In the genomic region with DNA sequence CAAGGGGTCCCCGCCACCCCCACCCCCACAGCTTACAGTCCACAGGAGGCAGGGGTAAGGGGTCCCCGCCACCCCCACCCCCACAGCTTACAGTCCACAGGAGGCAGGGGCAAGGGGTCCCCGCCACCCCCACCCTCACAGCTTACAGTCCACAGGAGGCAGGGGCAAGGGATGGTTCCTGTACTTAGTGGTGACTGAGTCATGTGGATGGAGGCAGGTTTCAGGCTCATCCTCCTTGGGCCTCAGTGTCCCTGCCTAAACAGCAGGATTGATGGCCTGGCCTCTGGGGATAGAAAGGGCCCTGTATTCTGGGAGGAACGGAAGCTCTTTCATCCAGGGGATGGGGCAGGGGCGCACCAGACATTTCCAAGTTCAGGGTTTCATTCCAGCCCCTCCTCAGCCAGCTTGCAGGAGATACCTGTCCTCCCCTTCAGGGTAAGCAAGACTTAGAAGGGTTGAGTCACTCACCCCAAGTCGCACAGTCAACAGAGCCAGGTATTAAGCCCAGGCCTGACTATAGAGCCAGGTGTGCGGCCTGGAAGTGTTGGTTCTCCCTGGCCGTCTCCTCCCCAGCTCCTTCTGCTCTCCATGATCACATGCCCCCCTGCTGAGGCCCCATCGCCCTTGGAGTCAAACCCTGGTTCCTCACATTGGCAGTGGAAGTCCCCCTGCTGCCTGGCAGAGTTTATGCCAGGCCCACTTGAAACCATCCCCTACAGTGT, we compare ENCODE assay signal across 16 cellular contexts. TPM values are rescaled to one million over a fixed set of nuclear protein-coding genes. Genes with fewer than 3 reads are reported as not detected.
DNase-seq lines count a peak whose midpoint lies in the region; ATAC-seq and TF ChIP-seq lines count a peak whose summit lies in the region.
"Had no signal": no experiment of that assay in that cellular context is flagged by ENCODE, and none has a peak within 500 bp of the region (broad histone marks: within the 10 kb centered on the region; RNA-seq: fewer than 3 reads in every experiment).

No MANE protein-coding gene starts in this region.

- H3K4me2 ChIP-seq in mammary epithelial cell (ENCODE audit: insufficient read depth, low read depth, low read length) = no peak overlapping the region

- H2AFZ ChIP-seq in mammary epithelial cell (ENCODE audit: low read depth, low read length) = no peak overlapping the region

- no peak overlapping the region for H3K9ac ChIP-seq in mammary epithelial cell (ENCODE audit: insufficient read depth, low read length)

- POLR2A ChIA-PET in MCF 10A (lab: Yijun Ruan, JAX) = interaction anchor here (1.1 to 1.4 kb wide), 3 partner anchors 7 to 11 kb away, joined by 3 to 4 read pairs (median 4); no protein-coding TSS in a partner anchor
- POLR2A ChIA-PET in activated CD4-positive, alpha-beta memory T cell treated with anti-CD3 and anti-CD28 coated beads for 36 hours (lab: Charles Lee) = interaction anchor here (0.9 to 9.4 kb wide), 5 partner anchors 10 to 144 kb away, joined by 3 to 116 read pairs (median 11); a partner anchor contains a TSS

- H3K27ac ChIP-seq in mammary epithelial cell (ENCODE audit: insufficient read depth, low read depth, low read length) = no peak overlapping the region
- H3K27ac ChIP-seq: body of pancreas, VCaP had no signal

- H3K4me3 ChIP-seq in mammary epithelial cell (replicated peaks in 1 of 3; ENCODE audit: insufficient read depth in 1 of 3, low read depth in 2 of 3, low read length in 3 of 3) = no peak overlapping the region
- H3K4me3 ChIP-seq: body of pancreas, HAP-1, K562 had no signal

- H3K36me3 ChIP-seq in mammary epithelial cell (ENCODE audit: insufficient read depth, low read length) = peaks cover 4% of the 10 kb centered on the region

- dilution Hi-C loops in mammary epithelial cell (cut with HindIII; ENCODE audit: low sequenced_read_pairs) = no loop called here

- peak overlapping the region; percentile 23 for H3K27ac Mint-ChIP-seq in MCF 10A (ENCODE audit: low read depth, unreplicated experiment)
- H3K27ac Mint-ChIP-seq in activated CD4-positive, alpha-beta memory T cell treated with anti-CD3 and anti-CD28 coated beads for 36 hours = peak overlapping the region; percentile 88
- peak overlapping the region; percentile 87 to 96 for H3K27ac Mint-ChIP-seq in stimulated activated naive CD8-positive, alpha-beta T cell treated with anti-CD3 and anti-CD28 coated beads, Interleukin-15, amount 100 ng/mL, for 72 hours
- no peak overlapping the region for H3K27ac Mint-ChIP-seq in chondrocyte (ENCODE audit: unreplicated experiment)

- CTCF ChIA-PET in MCF 10A (lab: Yijun Ruan, JAX) = interaction anchor here (0.6 to 6.4 kb wide), 6 partner anchors 10 to 248 kb away, joined by 3 to 57 read pairs (median 4); no protein-coding TSS in a partner anchor
- CTCF ChIA-PET in mammary epithelial cell (lab: Charles Lee; ENCODE audit: low non-redundant PET) = no interaction called here
- CTCF ChIA-PET in activated CD4-positive, alpha-beta memory T cell treated with anti-CD3 and anti-CD28 coated beads for 36 hours (lab: Charles Lee) = interaction anchor here (0.6 to 20.5 kb wide), 14 partner anchors 10 to 177 kb away, joined by 3 to 1220 read pairs (median 6); a partner anchor contains a TSS

- peaks cover 32% of the 10 kb centered on the region for H3K4me1 ChIP-seq in mammary epithelial cell (ENCODE audit: insufficient read depth, low read length)
- H3K4me1 ChIP-seq: HAP-1 had no signal

- intact Hi-C loops in MCF 10A (cut with micrococcal nuclease) (no loop called here), mammary epithelial cell (cut with micrococcal nuclease) (no loop called here)
- intact Hi-C loops in activated CD4-positive, alpha-beta memory T cell treated with anti-CD3 and anti-CD28 coated beads for 36 hours (cut with micrococcal nuclease) = no loop called here

- 81% methylated on average over 6 of the region's 9 CpGs for WGBS in mammary epithelial cell (ENCODE audit: low coverage, missing lambda C conversion rate)

- no peaks in the 10 kb centered on the region for H3K27me3 ChIP-seq in mammary epithelial cell (ENCODE audit: insufficient read depth, low read length)
- H3K27me3 ChIP-seq: body of pancreas had no signal

- no peaks in the 10 kb centered on the region for H4K20me1 ChIP-seq in mammary epithelial cell (ENCODE audit: insufficient read depth, low read length)

- H3K36me3 Mint-ChIP-seq in MCF 10A (ENCODE audit: insufficient read depth, unreplicated experiment) (peaks cover 13% of the 10 kb centered on the region), chondrocyte (ENCODE audit: low read depth) (peaks cover 4% of the 10 kb centered on the region)
- peaks cover 41% of the 10 kb centered on the region for H3K36me3 Mint-ChIP-seq in activated CD4-positive, alpha-beta memory T cell treated with anti-CD3 and anti-CD28 coated beads for 36 hours

- TF ChIP-seq CTCF in MCF 10A (IDR thresholded peaks at IDR 0.05; ENCODE audit: unreplicated experiment) = no peak
- TF ChIP-seq CTCF in mammary epithelial cell (conservative IDR thresholded peaks at IDR 0.05 in 1 of 2, IDR thresholded peaks at IDR 0.05 in 1 of 2; ENCODE audit: extremely low read depth in 1 of 2, insufficient read depth in 1 of 2, low read depth in 1 of 2, low read length in 2 of 2) = no peak
- TF ChIP-seq CTCF in chondrocyte (IDR thresholded peaks at IDR 0.05) = no peak

- H3K9me3 Mint-ChIP-seq in MCF 10A (ENCODE audit: unreplicated experiment) (no peaks in the 10 kb centered on the region), chondrocyte (ENCODE audit: low read depth) (no peaks in the 10 kb centered on the region)
- H3K9me3 Mint-ChIP-seq in activated CD4-positive, alpha-beta memory T cell treated with anti-CD3 and anti-CD28 coated beads for 36 hours = no peaks in the 10 kb centered on the region
- no peaks in the 10 kb centered on the region for H3K9me3 Mint-ChIP-seq in stimulated activated naive CD8-positive, alpha-beta T cell treated with anti-CD3 and anti-CD28 coated beads, Interleukin-15, amount 100 ng/mL, for 72 hours

- H3K27me3 Mint-ChIP-seq in MCF 10A (ENCODE audit: insufficient read depth, unreplicated experiment) = no peaks in the 10 kb centered on the region
- no peaks in the 10 kb centered on the region for H3K27me3 Mint-ChIP-seq in activated CD4-positive, alpha-beta memory T cell treated with anti-CD3 and anti-CD28 coated beads for 36 hours
- no peaks in the 10 kb centered on the region for H3K27me3 Mint-ChIP-seq in stimulated activated naive CD8-positive, alpha-beta T cell treated with anti-CD3 and anti-CD28 coated beads, Interleukin-15, amount 100 ng/mL, for 72 hours
- H3K27me3 Mint-ChIP-seq in chondrocyte (ENCODE audit: low read depth) = no peaks in the 10 kb centered on the region

- ATAC-seq in esophagus mucosa = peak; percentile 58
- ATAC-seq in stimulated activated naive CD8-positive, alpha-beta T cell treated with anti-CD3 and anti-CD28 coated beads, Interleukin-15, amount 100 ng/mL, for 72 hours = peak; percentile 37
- ATAC-seq in GM19463 (IDR thresholded peaks at IDR 0.05; ENCODE audit: unreplicated experiment) = no peak
- ATAC-seq: body of pancreas had no signal

- in situ Hi-C loops in mammary epithelial cell (cut with MboI; ENCODE audit: low sequenced_read_pairs in 2 of 2) = no loop called here

- peaks cover 86% of the 10 kb centered on the region for H3K79me2 ChIP-seq in mammary epithelial cell (ENCODE audit: insufficient read depth, low read length)

- H3K4me1 Mint-ChIP-seq in MCF 10A (ENCODE audit: insufficient read depth, unreplicated experiment) = peaks cover 33% of the 10 kb centered on the region
- H3K4me1 Mint-ChIP-seq in activated CD4-positive, alpha-beta memory T cell treated with anti-CD3 and anti-CD28 coated beads for 36 hours (ENCODE audit: low read depth) = peaks cover 90% of the 10 kb centered on the region
- peaks cover 96% of the 10 kb centered on the region for H3K4me1 Mint-ChIP-seq in stimulated activated naive CD8-positive, alpha-beta T cell treated with anti-CD3 and anti-CD28 coated beads, Interleukin-15, amount 100 ng/mL, for 72 hours
- peaks cover 35% of the 10 kb centered on the region for H3K4me1 Mint-ChIP-seq in chondrocyte (ENCODE audit: low read depth)

- DNase-seq in MCF 10A (ENCODE audit: unreplicated experiment) = no peak
- no peak for DNase-seq in mammary epithelial cell
- DNase-seq in activated CD4-positive, alpha-beta memory T cell treated with anti-CD3 and anti-CD28 coated beads for 36 hours = no peak
- DNase-seq in stimulated activated naive CD8-positive, alpha-beta T cell treated with anti-CD3 and anti-CD28 coated beads, Interleukin-15, amount 100 ng/mL, for 72 hours = no peak
- no peak for DNase-seq in NCI-H2227 (lab: John Stamatoyannopoulos, UW; ENCODE audit: unreplicated experiment)
- DNase-seq in chondrocyte (ENCODE audit: low spot score) = no peak
- DNase-seq: body of pancreas, NCI-H1105, NCI-H2227 treated with DMSO at 0.1 percent for 48 hours had no signal

- H3K4me3 Mint-ChIP-seq in MCF 10A (ENCODE audit: unreplicated experiment) (no peak overlapping the region), chondrocyte (ENCODE audit: unreplicated experiment) (no peak overlapping the region)
- H3K4me3 Mint-ChIP-seq in activated CD4-positive, alpha-beta memory T cell treated with anti-CD3 and anti-CD28 coated beads for 36 hours = peak overlapping the region; percentile 21
- H3K4me3 Mint-ChIP-seq in stimulated activated naive CD8-positive, alpha-beta T cell treated with anti-CD3 and anti-CD28 coated beads, Interleukin-15, amount 100 ng/mL, for 72 hours = peak overlapping the region; percentile 55 to 58

- no peaks in the 10 kb centered on the region for H3K9me3 ChIP-seq in mammary epithelial cell (replicated peaks; ENCODE audit: insufficient read depth, low read length)
- H3K9me3 ChIP-seq: body of pancreas, HAP-1 had no signal

- BruUV-seq in MCF 10A (replicated peaks; lab: Mats Ljungman, UMichigan) (no TSS peak), mammary epithelial cell (replicated peaks; lab: Mats Ljungman, UMichigan) (no TSS peak)

RNA-seq across cellular contexts. Expression of a gene that starts 12.5 kb away (rescaled TPM):
- total RNA-seq in MCF 10A (2022) (50.4 and 65.3 TPM in 2 replicates), mammary epithelial cell (10 to 100 TPM; 23.2 to 64.6 TPM), esophagus mucosa (77.1 TPM), chondrocyte (39.9 to 47.4 TPM (median 41.5 TPM) in 3 replicates)
- 36.6 TPM for polyA plus RNA-seq in mammary epithelial cell
- polyA minus RNA-seq in mammary epithelial cell = 88.5 TPM
- total RNA-seq in activated CD4-positive, alpha-beta memory T cell treated with anti-CD3 and anti-CD28 coated beads for 36 hours = 100 to 1,000 TPM; 260 to 262 TPM

RNA-seq across cellular contexts. Expression of a gene that starts 18.2 kb away (rescaled TPM):
- 0.23 TPM in 1 of 2 replicates, not detected in the other for total RNA-seq in MCF 10A (2022)
- under 1 TPM in 1 of 2 donors, not detected in 1; 0.14 TPM for total RNA-seq in mammary epithelial cell
- not detected for polyA plus RNA-seq in mammary epithelial cell
- not detected for polyA minus RNA-seq in mammary epithelial cell
- total RNA-seq in activated CD4-positive, alpha-beta memory T cell treated with anti-CD3 and anti-CD28 coated beads for 36 hours = not detected
- total RNA-seq in esophagus mucosa = not detected
- total RNA-seq in chondrocyte = 0.82 TPM in 1 of 3 replicates, not detected in the others
- total RNA-seq: body of pancreas, K562, lung microvascular endothelial cell, omental fat pad had no signal
- polyA plus RNA-seq: K562 had no signal

RNA-seq across cellular contexts. Expression of a gene that starts 32.0 kb away (rescaled TPM):
- total RNA-seq in MCF 10A (2022) (not detected in 2 replicates), mammary epithelial cell (not detected), esophagus mucosa (not detected), chondrocyte (not detected in 3 replicates)
- not detected for polyA plus RNA-seq in mammary epithelial cell
- polyA minus RNA-seq in mammary epithelial cell = not detected
- not detected for total RNA-seq in activated CD4-positive, alpha-beta memory T cell treated with anti-CD3 and anti-CD28 coated beads for 36 hours
- total RNA-seq: body of pancreas, K562, lung microvascular endothelial cell, omental fat pad had no signal
- polyA plus RNA-seq: K562 had no signal

RNA-seq across cellular contexts. Expression of a gene that starts 45.8 kb away (rescaled TPM):
- total RNA-seq in MCF 10A (2022) = not detected in 2 replicates
- total RNA-seq in mammary epithelial cell = not detected
- not detected for polyA plus RNA-seq in mammary epithelial cell
- not detected for polyA minus RNA-seq in mammary epithelial cell
- not detected for total RNA-seq in activated CD4-positive, alpha-beta memory T cell treated with anti-CD3 and anti-CD28 coated beads for 36 hours
- not detected for total RNA-seq in esophagus mucosa
- not detected in 3 replicates for total RNA-seq in chondrocyte
- total RNA-seq: body of pancreas, K562, lung microvascular endothelial cell had no signal
- polyA plus RNA-seq: K562 had no signal

RNA-seq across cellular contexts. Expression of a gene that starts 48.5 kb away (rescaled TPM):
- 27.6 and 31.3 TPM in 2 replicates for total RNA-seq in MCF 10A (2022)
- 10 to 100 TPM; 20.0 to 26.3 TPM for total RNA-seq in mammary epithelial cell
- polyA plus RNA-seq in mammary epithelial cell = 17.8 TPM
- polyA minus RNA-seq in mammary epithelial cell = 22.1 TPM
- total RNA-seq in activated CD4-positive, alpha-beta memory T cell treated with anti-CD3 and anti-CD28 coated beads for 36 hours = 10 to 100 TPM; 51.4 to 57.6 TPM
- 43.3 TPM for total RNA-seq in esophagus mucosa
- 24.3 to 29.0 TPM (median 24.5 TPM) in 3 replicates for total RNA-seq in chondrocyte

Comparison
In these comparisons a context has a peak if more than half of its experiments do, and no peak if none do; other contexts are left out.
1. H3K4me3 Mint-ChIP-seq: peak in activated CD4-positive, alpha-beta memory T cell treated with anti-CD3 and anti-CD28 coated beads for 36 hours (single experiment) and stimulated activated naive CD8-positive, alpha-beta T cell treated with anti-CD3 and anti-CD28 coated beads, Interleukin-15, amount 100 ng/mL, for 72 hours (2 of 2); none in MCF 10A (single experiment) and chondrocyte (single experiment).